ENCODE assay signal across 15 cellular contexts in the genomic region with DNA sequence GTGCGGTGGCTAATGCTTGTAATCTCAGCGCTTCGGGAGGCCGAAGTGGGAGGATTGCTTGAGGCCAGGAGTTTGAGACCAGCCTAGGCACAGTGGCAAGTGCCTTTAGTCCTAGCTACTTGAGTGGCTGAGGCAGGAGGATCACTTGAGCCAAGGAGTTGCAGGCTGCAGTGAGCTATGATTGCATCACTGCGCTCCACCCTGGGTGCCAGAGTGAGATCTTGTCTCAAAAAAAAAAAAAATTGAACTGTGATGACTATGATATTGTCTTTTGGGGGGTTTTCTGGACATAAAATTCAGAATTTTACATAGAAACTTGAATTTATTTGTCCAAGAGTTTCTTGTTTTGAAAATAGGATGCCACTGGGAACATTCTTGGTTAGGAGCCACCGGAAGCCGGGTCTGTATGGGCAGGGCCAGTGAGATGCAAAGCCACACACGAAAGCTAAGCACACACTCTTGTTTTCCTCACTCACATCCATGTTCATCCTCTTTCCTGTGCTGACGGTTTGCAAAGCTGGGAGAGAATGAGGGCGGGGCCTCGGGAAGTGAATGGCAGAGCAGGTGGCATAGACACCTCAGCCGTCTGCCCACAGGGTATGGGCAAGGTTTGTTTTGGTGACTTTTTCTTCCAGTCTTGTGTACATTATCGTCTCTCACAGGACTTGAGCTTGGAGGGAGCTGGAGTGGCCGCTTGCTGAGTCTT. TPM values are rescaled to one million over a fixed set of nuclear protein-coding genes. Genes with fewer than 3 reads are reported as not detected.
DNase-seq lines count a peak whose midpoint lies in the region; ATAC-seq and TF ChIP-seq lines count a peak whose summit lies in the region.
"Had no signal": no experiment of that assay in that cellular context is flagged by ENCODE, and none has a peak within 500 bp of the region (broad histone marks: within the 10 kb centered on the region; RNA-seq: fewer than 3 reads in every experiment).

No MANE protein-coding gene starts in this region.

- no peaks in the 10 kb centered on the region for H3K9me3 ChIP-seq in endocrine pancreas (ENCODE audit: control insufficient read depth, low read length)
- H3K9me3 ChIP-seq: heart right ventricle had no signal

- H3K27me3 ChIP-seq in endocrine pancreas (ENCODE audit: control insufficient read depth, insufficient read depth, low read length): no peaks in the 10 kb centered on the region
- H3K27me3 ChIP-seq: brain microvascular endothelial cell, heart right ventricle had no signal

- H3K4me3 ChIP-seq in endocrine pancreas (ENCODE audit: control insufficient read depth, insufficient read depth, low read length): peak overlapping the region; percentile 16
- H3K4me3 ChIP-seq: heart right ventricle had no signal

- peaks cover 6% of the 10 kb centered on the region for H3K4me1 ChIP-seq in endocrine pancreas (ENCODE audit: control insufficient read depth, insufficient read depth, low read length)

- TF ChIP-seq EP300 in Ishikawa (IDR thresholded peaks at IDR 0.05; ENCODE audit: borderline replicate concordance): no peak

- H3K9ac ChIP-seq in endocrine pancreas (ENCODE audit: control insufficient read depth, insufficient read depth, low read length): no peak overlapping the region

- intact Hi-C loops in posterior vena cava (cut with DNase I): loop anchor here in 1 of 2 donors (5.0 kb wide), 1 partner anchor 1684 kb away; no protein-coding TSS in a partner anchor

- no peaks in the 10 kb centered on the region for H3K36me3 ChIP-seq in endocrine pancreas (ENCODE audit: control insufficient read depth, insufficient read depth, low read length)
- H3K36me3 ChIP-seq: brain microvascular endothelial cell had no signal

- DNase-seq in NCI-H2196 (lab: John Stamatoyannopoulos, UW; ENCODE audit: unreplicated experiment) (peak; percentile 70), posterior vena cava (ENCODE audit: low spot score) (peak; percentile 38), A172 (ENCODE audit: low spot score) (no peak)
- no peak for DNase-seq in activated CD8-positive, alpha-beta memory T cell treated with anti-CD3 and anti-CD28 coated beads, Interleukin-2, amount 50 U/mL, for 4 hours
- DNase-seq: activated CD4-positive, alpha-beta T cell treated with anti-CD3 and anti-CD28 coated beads, Interleukin-2, amount 10 ng/mL, durations not matched to agents 24 days and 14 days; activated effector memory CD4-positive, alpha-beta T cell treated with Interleukin-2 at 50 U/mL for 16 hours; brain microvascular endothelial cell; CD4-positive, alpha-beta memory T cell; effector memory CD4-positive, alpha-beta T cell; heart right ventricle; SW 1271 had no signal

- no peak for TF ChIP-seq RAD21 in Ishikawa (IDR thresholded peaks at IDR 0.05; ENCODE audit: low read depth)

- no peak for ATAC-seq in GM18873 (IDR thresholded peaks at IDR 0.05; ENCODE audit: low FRiP score, unreplicated experiment)
- ATAC-seq in GM18505 (IDR thresholded peaks at IDR 0.05; ENCODE audit: unreplicated experiment): no peak

- no peak for TF ChIP-seq POLR2A in GM18505 (IDR thresholded peaks at IDR 0.05; ENCODE audit: borderline replicate concordance, extremely low read depth, insufficient read depth, insufficient read length)

TF ChIP-seq in Ishikawa, 13 proteins besides CTCF, POLR2A, EP300 and RAD21:
- TF ChIP-seq ZBTB7A (IDR thresholded peaks at IDR 0.05; ENCODE audit: low read depth) (no peak), CEBPB (IDR thresholded peaks at IDR 0.05) (peak; percentile 25; the same call in 1 of the 2 replicates)

RNA-seq across cellular contexts. Expression of a gene that starts 12.6 kb away (rescaled TPM):
- 10 to 100 TPM; 28.9 to 33.3 TPM for total RNA-seq in posterior vena cava
- 13.9 and 14.7 TPM in 2 replicates for total RNA-seq in A172 (2014; rRNA removed; shearing (Covaris generic))

Comparison
In these comparisons a context has a peak if more than half of its experiments do, and no peak if none do; other contexts are left out.
1. DNase-seq: peak in NCI-H2196 (single experiment) and posterior vena cava (single experiment); none in activated CD8-positive, alpha-beta memory T cell treated with anti-CD3 and anti-CD28 coated beads, Interleukin-2, amount 50 U/mL, for 4 hours (single experiment) and A172 (single experiment).